Comparison of ENCODE assay signal across 2 cellular contexts in genomic region chr16:67940436-67941089, GRCh38.
TF ChIP-seq lines count a peak whose summit lies in the region.

No MANE protein-coding gene starts in this region.

TF ChIP-seq in HCT116, 20 proteins besides CTCF, POLR2A, EP300 and RAD21:
- TF ChIP-seq EZH2phosphoT487 (IDR thresholded peaks at IDR 0.05; ENCODE audit: borderline replicate concordance) (no peak), JUND (IDR thresholded peaks at IDR 0.05) (0 out of 2 replicates have a peak, but pooled peaks have one; percentile 15), SIN3A (IDR thresholded peaks at IDR 0.05; ENCODE audit: low read depth) (no peak), YY1 (IDR thresholded peaks at IDR 0.05; ENCODE audit: extremely low read depth, insufficient replicate concordance, low read depth, low read length) (no peak), POLR2AphosphoS5 (IDR thresholded peaks at IDR 0.05; ENCODE audit: low read depth, low read length) (no peak), FOSL1 (IDR thresholded peaks at IDR 0.05; ENCODE audit: low read depth) (no peak), ZBTB33 (IDR thresholded peaks at IDR 0.05; ENCODE audit: extremely low read depth, insufficient replicate concordance, low read length) (no peak), ATF3 (IDR thresholded peaks at IDR 0.05) (no peak)

TF ChIP-seq in GM12878, 131 proteins besides CTCF, POLR2A, EP300 and RAD21:
- TF ChIP-seq ATF3 (IDR thresholded peaks at IDR 0.05; ENCODE audit: borderline replicate concordance, extremely low read depth, low read depth, low read length) (no peak), KAT2A (conservative IDR thresholded peaks at IDR 0.05; ENCODE audit: control insufficient read depth, low read depth, low read length) (no peak), ESRRA (IDR thresholded peaks at IDR 0.05; ENCODE audit: low read length) (no peak), RELA (IDR thresholded peaks at IDR 0.05; ENCODE audit: borderline replicate concordance, partially characterized antibody) (no peak), BACH1 (IDR thresholded peaks at IDR 0.05; ENCODE audit: borderline replicate concordance) (no peak), HSF1 (IDR thresholded peaks at IDR 0.05; ENCODE audit: low read depth, low read length) (no peak), SMAD5 (IDR thresholded peaks at IDR 0.05; ENCODE audit: low read depth) (0 out of 2 replicates have a peak, but pooled peaks have one; percentile 11)
